Comparison of ENCODE assay signal across 16 cellular contexts in genomic region chr2:233464056-233464455, GRCh38.
DNase-seq lines count a peak whose midpoint lies in the region; TF ChIP-seq lines count a peak whose summit lies in the region.
"Had no signal": no experiment of that assay in that cellular context is flagged by ENCODE, and none has a peak within 500 bp of the region (broad histone marks: within the 10 kb centered on the region; RNA-seq: fewer than 3 reads in every experiment).

No MANE protein-coding gene starts in this region.

- peaks cover 91% of the 10 kb centered on the region for H3K36me3 Mint-ChIP-seq in activated T-cell treated with anti-CD3 and anti-CD28 coated beads, Interleukin-2, amount 50 U/mL, for 24 hours (ENCODE audit: low read depth)
- peaks cover 41% of the 10 kb centered on the region for H3K36me3 Mint-ChIP-seq in endodermal cell (ENCODE audit: low read depth)
- H3K36me3 Mint-ChIP-seq in neural crest cell (ENCODE audit: low read depth) = peaks cover 2% of the 10 kb centered on the region
- peaks cover 7% of the 10 kb centered on the region for H3K36me3 Mint-ChIP-seq in type B pancreatic cell

- no peaks in the 10 kb centered on the region for H3K9me3 ChIP-seq in endodermal cell (ENCODE audit: control insufficient read depth, low read length)
- H3K9me3 ChIP-seq: BLaER1 treated with 17β-estradiol and CSF1 and Interleukin-3, amounts not matched to agents 10 nM and 100 nM had no signal

- DNase-seq in activated T-cell treated with anti-CD3 and anti-CD28 coated beads, Interleukin-2, amount 50 U/mL, for 24 hours = no peak
- DNase-seq in activated T-cell treated with anti-CD3 and anti-CD28 coated beads, Interleukin-2, amount 50 U/mL, for 48 hours = no peak
- DNase-seq in endodermal cell = no peak
- DNase-seq in neural crest cell (ENCODE audit: low read depth, low spot score) = no peak
- no peak for DNase-seq in type B pancreatic cell (ENCODE audit: extremely low spot score, unreplicated experiment)
- no peak for DNase-seq in mesenteric fat pad (ENCODE audit: low spot score)
- no peak for DNase-seq in stimulated activated naive CD4-positive, alpha-beta T cell treated with Interleukin-2 at 50 U/mL for 16 hours (lab: John Stamatoyannopoulos, UW)
- no peak for DNase-seq in 8988T
- DNase-seq: GOT3, KG1, NCI-H1436 treated with DMSO at 0.1 percent for 48 hours, NCI-H2029 treated with DMSO at 0.1 percent for 48 hours, NCI-H748 treated with DMSO at 0.1 percent for 48 hours, RPMI8226 had no signal

- peaks cover 4% of the 10 kb centered on the region for H3K36me3 ChIP-seq in endodermal cell (ENCODE audit: control insufficient read depth, insufficient read depth, low read length)

- no peak overlapping the region for H3K4me3 ChIP-seq in endodermal cell (ENCODE audit: low read length)
- H3K4me3 ChIP-seq: BLaER1 treated with 17β-estradiol and CSF1 and Interleukin-3, amounts not matched to agents 10 nM and 100 nM had no signal

- H3K27ac ChIP-seq in endodermal cell (ENCODE audit: low read depth, low read length) = no peak overlapping the region
- H3K27ac ChIP-seq: 22Rv1; BLaER1 treated with 17β-estradiol and CSF1 and Interleukin-3, amounts not matched to agents 10 nM and 100 nM had no signal

- H3K9ac ChIP-seq in endodermal cell (ENCODE audit: extremely low read depth, low read length, poor library complexity, severe bottlenecking) = no peak overlapping the region
- H3K9ac ChIP-seq: BLaER1 treated with 17β-estradiol and CSF1 and Interleukin-3, amounts not matched to agents 10 nM and 100 nM had no signal

- 94 to 97% methylated on average over 11 to 19 of the region's 19 CpGs for WGBS in endodermal cell (ENCODE audit: insufficient coverage in 1 of 2, insufficient read length in 1 of 2), 2 experiments

- no peaks in the 10 kb centered on the region for H3K4me1 Mint-ChIP-seq in activated T-cell treated with anti-CD3 and anti-CD28 coated beads, Interleukin-2, amount 50 U/mL, for 24 hours (ENCODE audit: low read depth)
- no peaks in the 10 kb centered on the region for H3K4me1 Mint-ChIP-seq in endodermal cell
- H3K4me1 Mint-ChIP-seq in neural crest cell = no peaks in the 10 kb centered on the region
- H3K4me1 Mint-ChIP-seq in type B pancreatic cell (ENCODE audit: unreplicated experiment) = no peaks in the 10 kb centered on the region

- TF ChIP-seq CTCF in endodermal cell (conservative IDR thresholded peaks at IDR 0.05) (no peak), neural crest cell (conservative IDR thresholded peaks at IDR 0.05) (no peak), type B pancreatic cell (conservative IDR thresholded peaks at IDR 0.05) (no peak)

- peak overlapping the region; percentile 26 for H3K27ac Mint-ChIP-seq in activated T-cell treated with anti-CD3 and anti-CD28 coated beads, Interleukin-2, amount 50 U/mL, for 24 hours
- H3K27ac Mint-ChIP-seq in endodermal cell = peak overlapping the region; percentile 68
- H3K27ac Mint-ChIP-seq in neural crest cell (ENCODE audit: unreplicated experiment) = peak overlapping the region; percentile 35
- H3K27ac Mint-ChIP-seq in type B pancreatic cell = peak overlapping the region; percentile 76

- no peaks in the 10 kb centered on the region for H3K27me3 ChIP-seq in endodermal cell (ENCODE audit: control insufficient read depth, insufficient read depth, low read length, poor library complexity, severe bottlenecking)
- H3K27me3 ChIP-seq: BLaER1 treated with 17β-estradiol and CSF1 and Interleukin-3, amounts not matched to agents 10 nM and 100 nM had no signal

- no peaks in the 10 kb centered on the region for H3K27me3 Mint-ChIP-seq in activated T-cell treated with anti-CD3 and anti-CD28 coated beads, Interleukin-2, amount 50 U/mL, for 24 hours
- H3K27me3 Mint-ChIP-seq in endodermal cell (ENCODE audit: insufficient read depth) = no peaks in the 10 kb centered on the region
- no peaks in the 10 kb centered on the region for H3K27me3 Mint-ChIP-seq in neural crest cell (ENCODE audit: low read depth)
- H3K27me3 Mint-ChIP-seq in type B pancreatic cell = no peaks in the 10 kb centered on the region

- no peak overlapping the region for H3K4me3 Mint-ChIP-seq in activated T-cell treated with anti-CD3 and anti-CD28 coated beads, Interleukin-2, amount 50 U/mL, for 24 hours
- H3K4me3 Mint-ChIP-seq in endodermal cell (no peak overlapping the region), neural crest cell (no peak overlapping the region), type B pancreatic cell (no peak overlapping the region)

- H3K4me1 ChIP-seq in endodermal cell (ENCODE audit: control insufficient read depth, insufficient read depth, low read length) = no peaks in the 10 kb centered on the region
- H3K4me1 ChIP-seq: BLaER1 treated with 17β-estradiol and CSF1 and Interleukin-3, amounts not matched to agents 10 nM and 100 nM had no signal

- H3K9me3 Mint-ChIP-seq in activated T-cell treated with anti-CD3 and anti-CD28 coated beads, Interleukin-2, amount 50 U/mL, for 24 hours = no peaks in the 10 kb centered on the region
- no peaks in the 10 kb centered on the region for H3K9me3 Mint-ChIP-seq in endodermal cell
- H3K9me3 Mint-ChIP-seq in neural crest cell = no peaks in the 10 kb centered on the region
- no peaks in the 10 kb centered on the region for H3K9me3 Mint-ChIP-seq in type B pancreatic cell

Comparison
In these comparisons a context has a peak if more than half of its experiments do, and no peak if none do; other contexts are left out.
1. H3K27ac Mint-ChIP-seq: peak in every context shown above with its lines; median percentile 76 in type B pancreatic cell; 68 in endodermal cell; 35 in neural crest cell; 26 in activated T-cell treated with anti-CD3 and anti-CD28 coated beads, Interleukin-2, amount 50 U/mL, for 24 hours.